In the genomic region with DNA sequence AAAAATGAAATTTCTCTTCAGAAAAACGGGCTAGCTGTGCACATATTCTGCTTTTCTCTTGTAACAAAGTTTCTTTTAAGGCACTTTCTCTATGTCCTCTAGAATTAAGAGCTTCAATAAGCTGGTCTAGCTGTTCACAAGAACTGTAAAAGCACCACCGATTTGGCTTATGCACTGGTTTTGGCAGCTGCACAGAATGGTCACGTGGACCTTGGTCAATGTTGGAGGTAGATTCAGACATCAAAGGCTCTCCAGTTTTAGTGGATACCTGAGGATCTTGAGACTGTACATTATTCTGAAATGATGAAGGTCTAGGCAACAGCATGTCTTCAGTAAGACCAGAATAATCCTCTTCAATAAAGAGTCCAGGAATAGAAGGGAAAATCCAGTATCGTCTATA, we compare ENCODE assay signal across 1 cellular context.
TF ChIP-seq lines count a peak whose summit lies in the region.

No MANE protein-coding gene starts in this region.

TF ChIP-seq in IMR-90, 13 proteins besides CTCF, POLR2A, EP300 and RAD21:
- no peak for TF ChIP-seq MAZ (IDR thresholded peaks at IDR 0.05; ENCODE audit: borderline replicate concordance, low read depth, low read length)
- TF ChIP-seq NFE2L2 (IDR thresholded peaks at IDR 0.05; ENCODE audit: low read depth, low read length), result no peak
